ENCODE assay signal across 8 cellular contexts in genomic region chr9:131503626-131504465, GRCh38. TPM values are rescaled to one million over a fixed set of nuclear protein-coding genes. Genes with fewer than 3 reads are reported as not detected.
A peak's percentile ranks its signal among the peaks of the same experiment; 100 is the strongest.
DNase-seq lines count a peak whose midpoint lies in the region; TF ChIP-seq lines count a peak whose summit lies in the region.

No MANE protein-coding gene starts in this region.

- H3K9ac ChIP-seq in GM23248 (peak overlapping the region; percentile 74), SU-DHL-6 (ENCODE audit: low read length) (peak overlapping the region; percentile 89)

- intact Hi-C loops in ascending aorta (cut with DNase I), result no loop called here

- H3K36me3 ChIP-seq in GM23248 (ENCODE audit: low read depth) (peaks cover 10% of the 10 kb centered on the region), SU-DHL-6 (ENCODE audit: low read length) (no peaks in the 10 kb centered on the region), ascending aorta (peaks cover 14 to 16% of the 10 kb centered on the region in 2 donors), kidney epithelial cell (ENCODE audit: control insufficient read depth, insufficient read depth, low read length) (no peaks in the 10 kb centered on the region)

- no peak for TF ChIP-seq CTCF in 22Rv1 (IDR thresholded peaks at IDR 0.05)
- no peak for TF ChIP-seq CTCF in SU-DHL-6 (IDR thresholded peaks at IDR 0.05; ENCODE audit: insufficient read depth, low read length, poor library complexity, severe bottlenecking)
- no peak for TF ChIP-seq CTCF in ascending aorta (IDR thresholded peaks at IDR 0.05)
- no peak for TF ChIP-seq CTCF in kidney epithelial cell (IDR thresholded peaks at IDR 0.05; ENCODE audit: insufficient read depth, low read length, poor library complexity, severe bottlenecking)

- in situ Hi-C loops in GM23248 (cut with MboI), result no loop called here

- H3K9me3 ChIP-seq in GM23248 (ENCODE audit: low read depth) (no peaks in the 10 kb centered on the region), SU-DHL-6 (ENCODE audit: insufficient read depth, low read length) (no peaks in the 10 kb centered on the region), ascending aorta (no peaks in the 10 kb centered on the region)

- no peaks in the 10 kb centered on the region for H4K20me1 ChIP-seq in GM23248 (ENCODE audit: insufficient read depth)
- H4K20me1 ChIP-seq in SU-DHL-6 (ENCODE audit: low read depth, low read length), result no peaks in the 10 kb centered on the region

- peak; percentile 74 for DNase-seq in GM23248
- DNase-seq in ascending aorta (ENCODE audit: low spot score in 2 of 2), result no peak
- peak; percentile 10 for DNase-seq in kidney epithelial cell (ENCODE audit: low read depth)
- peak; percentile 35 to 44 for DNase-seq in stimulated activated CD4-positive, alpha-beta T cell treated with anti-CD3 and anti-CD28 coated beads, Interleukin-4, amount 100 ng/mL, for 4 hours
- DNase-seq in NCI-H1048 (lab: John Stamatoyannopoulos, UW), result no peak
- no peak for DNase-seq in NCI-H1417 treated with DMSO at 0.1 percent for 48 hours (lab: John Stamatoyannopoulos, UW)

- H2AFZ ChIP-seq in GM23248 (peak overlapping the region; percentile 84), SU-DHL-6 (ENCODE audit: low read depth, low read length, severe bottlenecking) (peak overlapping the region; percentile 86)

- H3F3A ChIP-seq in GM23248 (ENCODE audit: insufficient read depth) (peaks cover 30% of the 10 kb centered on the region), SU-DHL-6 (ENCODE audit: insufficient read depth) (peaks cover 19% of the 10 kb centered on the region)

- H3K4me3 ChIP-seq in GM23248 (peak overlapping the region; percentile 78), SU-DHL-6 (ENCODE audit: insufficient read depth, low read length, poor library complexity, severe bottlenecking) (peak overlapping the region; percentile 84), ascending aorta (peak overlapping the region; percentile 89 to 96), kidney epithelial cell (ENCODE audit: low read depth, low read length) (peak overlapping the region; percentile 85)

- H3K79me2 ChIP-seq in GM23248 (ENCODE audit: insufficient read depth), result peaks cover 26% of the 10 kb centered on the region; the same call in 1 of the 2 replicates
- peaks cover 6% of the 10 kb centered on the region for H3K79me2 ChIP-seq in SU-DHL-6 (ENCODE audit: insufficient read depth, low read length)

- H3K4me1 ChIP-seq in GM23248 (ENCODE audit: insufficient read depth) (peaks cover 9% of the 10 kb centered on the region; the same call in 1 of the 2 replicates), ascending aorta (peaks cover 10 to 17% of the 10 kb centered on the region in 2 donors)

- H3K9me2 ChIP-seq in GM23248 (ENCODE audit: insufficient read depth) (no peaks in the 10 kb centered on the region), SU-DHL-6 (replicated peaks; ENCODE audit: insufficient read depth, low read length) (no peaks in the 10 kb centered on the region)

- WGBS in GM23248 (ENCODE audit: low coverage in 1 of 2, low lambda C conversion rate in 2 of 2, missing lambda C conversion rate in 2 of 2), 2 experiments, result 4 to 5% methylated on average over 31 to 32 of the region's 32 CpGs

- H3K27me3 ChIP-seq in GM23248 (replicated peaks; ENCODE audit: insufficient read depth) (no peaks in the 10 kb centered on the region), SU-DHL-6 (ENCODE audit: low read length) (no peaks in the 10 kb centered on the region), ascending aorta (no peaks in the 10 kb centered on the region), kidney epithelial cell (ENCODE audit: control insufficient read depth, insufficient read depth, low read length) (no peaks in the 10 kb centered on the region)

- peak overlapping the region; percentile 70 for H3K27ac ChIP-seq in 22Rv1
- H3K27ac ChIP-seq in GM23248, result no peak overlapping the region
- no peak overlapping the region for H3K27ac ChIP-seq in SU-DHL-6 (ENCODE audit: low read depth, low read length)
- H3K27ac ChIP-seq in ascending aorta, result peak overlapping the region; percentile 12 to 54

- H3K4me2 ChIP-seq in GM23248 (ENCODE audit: unreplicated experiment) (peak overlapping the region; percentile 80), SU-DHL-6 (ENCODE audit: low read depth, low read length, poor library complexity, severe bottlenecking) (peak overlapping the region; percentile 84)

RNA-seq across cellular contexts. Expression of gene POMT1, which starts 1.1 kb away (rescaled TPM):
- 32.9 and 46.0 TPM in 2 replicates for total RNA-seq in GM23248 (2014; rRNA removed; shearing (Covaris generic))
- polyA plus RNA-seq in GM23248 (2016; fragmentation: Nextera tagmentation; extraction: Ambion mirVana), result 28.4 and 29.4 TPM in 2 replicates
- total RNA-seq in ascending aorta (128 TPM), kidney epithelial cell (27.9 and 29.3 TPM in 2 replicates)

RNA-seq across cellular contexts. Expression of gene UCK1, which starts 27.2 kb away (rescaled TPM):
- total RNA-seq in GM23248 (2014; rRNA removed; shearing (Covaris generic)), result 22.0 and 31.3 TPM in 2 replicates
- polyA plus RNA-seq in GM23248 (2016; fragmentation: Nextera tagmentation; extraction: Ambion mirVana), result 22.6 and 24.7 TPM in 2 replicates
- total RNA-seq in ascending aorta (39.8 TPM), kidney epithelial cell (17.7 and 19.8 TPM in 2 replicates)

RNA-seq across cellular contexts. Expression of gene PRRT1B, which starts 41.5 kb away (rescaled TPM):
- total RNA-seq in GM23248 (2014; rRNA removed; shearing (Covaris generic)), result not detected in 2 replicates
- not detected in 2 replicates for polyA plus RNA-seq in GM23248 (2016; fragmentation: Nextera tagmentation; extraction: Ambion mirVana)
- not detected for total RNA-seq in ascending aorta
- not detected in 2 replicates for total RNA-seq in kidney epithelial cell

Comparison
In these comparisons a context has a peak if more than half of its experiments do, and no peak if none do; other contexts are left out.
1. H3K27ac ChIP-seq: peak in 22Rv1 (single experiment) and ascending aorta (2 of 2); none in GM23248 (single experiment) and SU-DHL-6 (single experiment).
2. DNase-seq: peak in GM23248 (single experiment), kidney epithelial cell (single experiment) and stimulated activated CD4-positive, alpha-beta T cell treated with anti-CD3 and anti-CD28 coated beads, Interleukin-4, amount 100 ng/mL, for 4 hours (2 of 2); none in ascending aorta (0 of 2), NCI-H1048 (single experiment) and NCI-H1417 treated with DMSO at 0.1 percent for 48 hours (single experiment).
3. Peak in every context shown above with its lines, with median percentiles within 50 percentile points of each other: H3K4me3 ChIP-seq.